8 cellular contexts compared by ENCODE assay signal in the genomic region with DNA sequence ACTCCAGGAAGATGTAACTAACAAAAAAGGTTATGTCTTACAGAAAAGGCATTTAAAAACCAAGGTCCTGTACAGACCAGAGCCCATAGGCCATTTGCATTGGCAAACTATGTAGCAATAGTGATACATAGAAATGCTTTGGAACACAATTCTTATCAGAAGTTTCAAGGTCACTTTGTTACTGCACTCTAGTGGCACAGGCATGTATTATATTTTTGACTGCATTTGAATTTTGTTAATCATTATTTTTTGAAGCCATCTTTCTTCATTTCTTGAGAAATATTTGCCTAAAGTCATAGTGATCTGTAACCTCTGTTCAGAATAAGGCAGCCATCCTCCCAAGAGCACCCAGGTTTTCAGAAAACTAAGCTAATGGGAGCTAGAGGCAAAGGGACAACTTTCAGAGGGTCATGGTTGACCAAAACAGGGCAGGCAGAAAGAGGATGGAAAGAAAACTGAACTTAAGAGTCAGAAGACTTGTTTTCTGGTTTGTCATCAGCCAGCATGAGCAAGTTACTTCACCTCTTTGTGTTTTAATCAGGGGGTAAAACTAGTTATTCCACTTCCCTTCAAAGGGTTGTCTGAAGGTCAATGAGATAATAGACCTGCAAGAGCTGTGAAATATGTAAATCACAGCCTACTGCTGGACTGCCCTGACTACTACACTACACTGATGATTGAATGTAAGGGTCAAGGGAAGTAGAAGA. TPM values are rescaled to one million over a fixed set of nuclear protein-coding genes. Genes with fewer than 3 reads are reported as not detected.
DNase-seq lines count a peak whose midpoint lies in the region; ATAC-seq and TF ChIP-seq lines count a peak whose summit lies in the region.

No MANE protein-coding gene starts in this region.

- H3K4me2 ChIP-seq in DOHH2 (ENCODE audit: low read length), result no peak overlapping the region

- H3K4me3 ChIP-seq in DOHH2 (ENCODE audit: low read length), result no peak overlapping the region
- no peak overlapping the region for H3K4me3 ChIP-seq in esophagus muscularis mucosa

- H3K4me1 ChIP-seq in DOHH2 (ENCODE audit: control insufficient read depth, low read length), result peaks cover 10% of the 10 kb centered on the region
- H3K4me1 ChIP-seq in esophagus muscularis mucosa, result peaks cover 27 to 53% (median 34%) of the 10 kb centered on the region in 4 donors

- H3K9me2 ChIP-seq in DOHH2 (replicated peaks; ENCODE audit: control insufficient read depth, low read length), result no peaks in the 10 kb centered on the region

- TF ChIP-seq EP300 in esophagus muscularis mucosa (IDR thresholded peaks at IDR 0.05), result no peak

- peak; percentile 50 for TF ChIP-seq CTCF in DOHH2 (IDR thresholded peaks at IDR 0.05; ENCODE audit: low read depth, low read length, poor library complexity, severe bottlenecking)
- TF ChIP-seq CTCF in esophagus muscularis mucosa (IDR thresholded peaks at IDR 0.05), result peak; percentile 23 to 47 (median 32)
- no peak for TF ChIP-seq CTCF in omental fat pad (IDR thresholded peaks at IDR 0.05)

- H3K36me3 ChIP-seq in DOHH2 (ENCODE audit: control insufficient read depth, low read length), result no peaks in the 10 kb centered on the region
- no peaks in the 10 kb centered on the region for H3K36me3 ChIP-seq in esophagus muscularis mucosa

- intact Hi-C loops in esophagus muscularis mucosa (cut with DNase I), result loop anchor here (5.0 kb wide), 1 partner anchor 71 kb away; a partner anchor contains a TSS

- no peaks in the 10 kb centered on the region for H3K79me2 ChIP-seq in DOHH2 (ENCODE audit: control insufficient read depth, low read length)

- H3K27me3 ChIP-seq in DOHH2 (ENCODE audit: control insufficient read depth, low read length) (no peaks in the 10 kb centered on the region), esophagus muscularis mucosa (no peaks in the 10 kb centered on the region)

- H3K27ac ChIP-seq in DOHH2 (ENCODE audit: low read depth, low read length) (no peak overlapping the region), esophagus muscularis mucosa (replicated peaks in 1 of 4) (no peak overlapping the region)

- TF ChIP-seq POLR2A in esophagus muscularis mucosa (IDR thresholded peaks at IDR 0.05; ENCODE audit: low read depth), result no peak

- no peaks in the 10 kb centered on the region for H3K9me3 ChIP-seq in DOHH2 (ENCODE audit: control insufficient read depth, insufficient read depth, low read length)
- no peaks in the 10 kb centered on the region for H3K9me3 ChIP-seq in esophagus muscularis mucosa

- ATAC-seq in omental fat pad (ENCODE audit: low FRiP score) (peak; percentile 43), HG03460 (IDR thresholded peaks at IDR 0.05; ENCODE audit: unreplicated experiment) (no peak), HG02885 (IDR thresholded peaks at IDR 0.05; ENCODE audit: poor library complexity, unreplicated experiment) (no peak), HG02678 (IDR thresholded peaks at IDR 0.05; ENCODE audit: unreplicated experiment) (no peak)

- DNase-seq in NCI-H460 (ENCODE audit: extremely low read depth, low read depth) (peak; percentile 18), esophagus muscularis mucosa (ENCODE audit: extremely low spot score) (no peak), omental fat pad (ENCODE audit: low spot score) (no peak), NCI-H2196 treated with DMSO at 0.1 percent for 48 hours (lab: John Stamatoyannopoulos, UW; ENCODE audit: unreplicated experiment) (no peak)

- no peaks in the 10 kb centered on the region for H3F3A ChIP-seq in DOHH2 (ENCODE audit: control insufficient read depth, insufficient read depth)

- no peaks in the 10 kb centered on the region for H4K20me1 ChIP-seq in DOHH2 (ENCODE audit: control insufficient read depth, insufficient read depth, low read depth, low read length)

RNA-seq across cellular contexts. Expression of a gene that starts 41.5 kb away (rescaled TPM):
- not detected in 2 replicates for total RNA-seq in NCI-H460 (2014; rRNA removed; shearing (Covaris generic))
- 0.02 TPM in 1 of 2 replicates, not detected in the other for polyA plus RNA-seq in NCI-H460 (2014; cell fraction: nucleus; rRNA removed)
- total RNA-seq in esophagus muscularis mucosa (10 to 100 TPM in 1 of 4 donors, 1 to 10 TPM in 3; 1.4 to 11.6 (median 2.6) TPM), omental fat pad (1 to 10 TPM in 1 of 4 donors, under 1 TPM in 3; 0.19 to 9.9 (median 0.77) TPM)

Comparison
In these comparisons a context has a peak if more than half of its experiments do, and no peak if none do; other contexts are left out.
1. CTCF ChIP-seq: peak in DOHH2 (single experiment) and esophagus muscularis mucosa (3 of 3); none in omental fat pad (0 of 3).